In genomic region chr7:111558948-111559347, GRCh38 we compare ENCODE assay signal across 10 cellular contexts. TPM values are rescaled to one million over a fixed set of nuclear protein-coding genes. Genes with fewer than 3 reads are reported as not detected.
DNase-seq lines count a peak whose midpoint lies in the region; ATAC-seq and TF ChIP-seq lines count a peak whose summit lies in the region.
"Had no signal": no experiment of that assay in that cellular context is flagged by ENCODE, and none has a peak within 500 bp of the region (broad histone marks: within the 10 kb centered on the region; RNA-seq: fewer than 3 reads in every experiment).

No MANE protein-coding gene starts in this region.

- no peaks in the 10 kb centered on the region for H3K9me3 Mint-ChIP-seq in stimulated activated naive CD8-positive, alpha-beta T cell treated with anti-CD3 and anti-CD28 coated beads, Interleukin-15, amount 100 ng/mL, for 72 hours
- H3K9me3 Mint-ChIP-seq in type B pancreatic cell: peaks cover 6% of the 10 kb centered on the region
- H3K9me3 Mint-ChIP-seq in HFFc6: no peaks in the 10 kb centered on the region
- H3K9me3 Mint-ChIP-seq: activated naive CD4-positive, alpha-beta T cell treated with anti-CD3 and anti-CD28 coated beads for 36 hours had no signal

- no peaks in the 10 kb centered on the region for H3K9me3 ChIP-seq in Karpas-422 (ENCODE audit: low read length)

- H3K27me3 Mint-ChIP-seq in stimulated activated naive CD8-positive, alpha-beta T cell treated with anti-CD3 and anti-CD28 coated beads, Interleukin-15, amount 100 ng/mL, for 72 hours: no peaks in the 10 kb centered on the region
- H3K27me3 Mint-ChIP-seq in type B pancreatic cell (no peaks in the 10 kb centered on the region), HFFc6 (ENCODE audit: insufficient read depth) (no peaks in the 10 kb centered on the region; the same call in 1 of the 2 replicates)

- ATAC-seq in stimulated activated naive CD8-positive, alpha-beta T cell treated with anti-CD3 and anti-CD28 coated beads, Interleukin-15, amount 100 ng/mL, for 72 hours: peak; percentile 31
- ATAC-seq in stimulated activated naive CD8-positive, alpha-beta T cell treated with anti-CD3 and anti-CD28 coated beads, Interleukin-15, Interleukin-2, amounts not matched to agents 100 U/mL and 50 U/mL, for 24 hours: no peak
- peak; percentile 53 for ATAC-seq in HG02852 (IDR thresholded peaks at IDR 0.05; ENCODE audit: unreplicated experiment)

- no peak overlapping the region for H2AFZ ChIP-seq in Karpas-422 (ENCODE audit: low read length)

- peak overlapping the region; percentile 8; the same call in 1 of the 2 replicates for H3K4me3 ChIP-seq in Karpas-422 (ENCODE audit: low read length)

- H3K36me3 Mint-ChIP-seq in type B pancreatic cell: peaks cover 41% of the 10 kb centered on the region
- peaks cover 30% of the 10 kb centered on the region for H3K36me3 Mint-ChIP-seq in HFFc6 (ENCODE audit: low read depth)

- peaks cover 56% of the 10 kb centered on the region for H3K79me2 ChIP-seq in Karpas-422 (ENCODE audit: low read length)

- H3K4me3 Mint-ChIP-seq in stimulated activated naive CD8-positive, alpha-beta T cell treated with anti-CD3 and anti-CD28 coated beads, Interleukin-15, amount 100 ng/mL, for 72 hours: peak overlapping the region in 1 of 2 donors; percentile 6
- peak overlapping the region; percentile 14 for H3K4me3 Mint-ChIP-seq in type B pancreatic cell
- H3K4me3 Mint-ChIP-seq in HFFc6: no peak overlapping the region
- H3K4me3 Mint-ChIP-seq: activated naive CD4-positive, alpha-beta T cell treated with anti-CD3 and anti-CD28 coated beads for 36 hours had no signal

- peak overlapping the region; percentile 81 for H3K4me2 ChIP-seq in Karpas-422 (ENCODE audit: low read depth, low read length, poor library complexity, severe bottlenecking)

- no peak overlapping the region for H3K27ac Mint-ChIP-seq in stimulated activated naive CD8-positive, alpha-beta T cell treated with anti-CD3 and anti-CD28 coated beads, Interleukin-15, amount 100 ng/mL, for 72 hours
- H3K27ac Mint-ChIP-seq in type B pancreatic cell: no peak overlapping the region
- no peak overlapping the region for H3K27ac Mint-ChIP-seq in HFFc6
- H3K27ac Mint-ChIP-seq: activated naive CD4-positive, alpha-beta T cell treated with anti-CD3 and anti-CD28 coated beads for 36 hours had no signal

- no peak overlapping the region; the same call in 1 of the 2 replicates for H3K9ac ChIP-seq in Karpas-422 (ENCODE audit: low read length)

- H3K36me3 ChIP-seq in Karpas-422 (ENCODE audit: insufficient read depth, low read length): peaks cover 45% of the 10 kb centered on the region

- H3K27ac ChIP-seq in Karpas-422 (ENCODE audit: low read length): no peak overlapping the region

- no peak for TF ChIP-seq CTCF in type B pancreatic cell (conservative IDR thresholded peaks at IDR 0.05)
- TF ChIP-seq CTCF in HFFc6 (IDR thresholded peaks at IDR 0.05): no peak

- H3K4me1 Mint-ChIP-seq in stimulated activated naive CD8-positive, alpha-beta T cell treated with anti-CD3 and anti-CD28 coated beads, Interleukin-15, amount 100 ng/mL, for 72 hours: peaks cover 45% of the 10 kb centered on the region
- H3K4me1 Mint-ChIP-seq in type B pancreatic cell (ENCODE audit: unreplicated experiment) (peaks cover 24% of the 10 kb centered on the region), HFFc6 (ENCODE audit: low read depth) (peaks cover 42% of the 10 kb centered on the region)

- no peaks in the 10 kb centered on the region for H3K9me2 ChIP-seq in Karpas-422 (replicated peaks; ENCODE audit: insufficient read depth, low read length)

- H3K4me1 ChIP-seq in Karpas-422 (ENCODE audit: low read length): peaks cover 31% of the 10 kb centered on the region

- H4K20me1 ChIP-seq in Karpas-422 (ENCODE audit: insufficient read depth, low read depth, low read length): no peaks in the 10 kb centered on the region

- DNase-seq in stimulated activated naive CD8-positive, alpha-beta T cell treated with anti-CD3 and anti-CD28 coated beads, Interleukin-15, amount 100 ng/mL, for 72 hours: no peak
- no peak for DNase-seq in stimulated activated naive CD8-positive, alpha-beta T cell treated with anti-CD3 and anti-CD28 coated beads, Interleukin-15, Interleukin-2, amounts not matched to agents 100 U/mL and 50 U/mL, for 24 hours
- DNase-seq in Karpas-422 (no peak), type B pancreatic cell (ENCODE audit: extremely low spot score, unreplicated experiment) (no peak), AG08396 (ENCODE audit: low spot score) (no peak), HFFc6 (no peak), NOMO-1 treated with dmso at 0.1 percent for 144 hours (lab: John Stamatoyannopoulos, UW; ENCODE audit: unreplicated experiment) (no peak)
- DNase-seq: activated naive CD4-positive, alpha-beta T cell treated with anti-CD3 and anti-CD28 coated beads for 36 hours; NCI-H2029 treated with DMSO at 0.1 percent for 48 hours had no signal

- no peaks in the 10 kb centered on the region for H3K27me3 ChIP-seq in Karpas-422 (ENCODE audit: low read length)

RNA-seq across cellular contexts. Expression of gene IMMP2L, which starts 3.3 kb away (rescaled TPM):
- 17.2 and 33.5 TPM in 2 replicates for total RNA-seq in Karpas-422 (2014; rRNA removed; shearing (Covaris generic); ENCODE audit: low replicate concordance)
- total RNA-seq in type B pancreatic cell (ENCODE audit: low replicate concordance): 21.8 and 23.0 TPM in 2 replicates
- total RNA-seq in HFFc6 (2021; fragmentation: NEBNext Ultra II Directional; extraction: Animal tissue kit (Norgen Biotek cat#: 25700)): 10 to 100 TPM in 3 of 6 experiments, 1 to 10 TPM in 3; 7.2 to 13.6 (median 10.1) TPM
